In genomic region chr17:27978689-27979175, GRCh38 we compare ENCODE assay signal across 22 cellular contexts.
DNase-seq lines count a peak whose midpoint lies in the region; ATAC-seq, FAIRE-seq and TF ChIP-seq lines count a peak whose summit lies in the region.
"Had no signal": no experiment of that assay in that cellular context is flagged by ENCODE, and none has a peak within 500 bp of the region (broad histone marks: within the 10 kb centered on the region; RNA-seq: fewer than 3 reads in every experiment).

No MANE protein-coding gene starts in this region.

- no peak overlapping the region for H3K4me3 Mint-ChIP-seq in astrocyte (ENCODE audit: unreplicated experiment)
- H3K4me3 Mint-ChIP-seq: CD8-positive, alpha-beta T cell; HFFc6 had no signal

- no peaks in the 10 kb centered on the region for H3K9me3 Mint-ChIP-seq in astrocyte (ENCODE audit: unreplicated experiment)
- H3K9me3 Mint-ChIP-seq: HFFc6 had no signal

- CTCF ChIA-PET in IMR-90 (lab: Yijun Ruan, JAX) (no interaction called here), A673 (lab: Charles Lee) (no interaction called here)

- H2BK120ac ChIP-seq in IMR-90 (ENCODE audit: low read depth, low read length) = no peak overlapping the region

- no peaks in the 10 kb centered on the region for H3K4me1 ChIP-seq in IMR-90 (ENCODE audit: control insufficient read depth, insufficient read depth, low read length)
- peaks cover 20% of the 10 kb centered on the region for H3K4me1 ChIP-seq in astrocyte (ENCODE audit: insufficient read depth, low read length)
- H3K4me1 ChIP-seq in A673 (ENCODE audit: insufficient read depth, low read length, poor library complexity, severe bottlenecking) = no peaks in the 10 kb centered on the region

- TF ChIP-seq CTCF in IMR-90 (conservative IDR thresholded peaks at IDR 0.05; ENCODE audit: low read depth, low read length) = no peak
- TF ChIP-seq CTCF in astrocyte (IDR thresholded peaks at IDR 0.05; ENCODE audit: insufficient read depth, low read depth, low read length) = no peak
- TF ChIP-seq CTCF in A673 (conservative IDR thresholded peaks at IDR 0.05; ENCODE audit: low read depth, low read length) = no peak

- no peak overlapping the region for H3K4me3 ChIP-seq in IMR-90 (ENCODE audit: insufficient read depth, low read depth, low read length)
- H3K4me3 ChIP-seq in astrocyte (ENCODE audit: insufficient read depth, low read depth, low read length) = no peak overlapping the region
- H3K4me3 ChIP-seq in A673 (ENCODE audit: low read depth, low read length, poor library complexity, severe bottlenecking) = no peak overlapping the region
- H3K4me3 ChIP-seq: BLaER1 treated with 17β-estradiol and CSF1 and Interleukin-3, amounts not matched to agents 10 nM and 100 nM; SJCRH30 had no signal

- H3K4me1 Mint-ChIP-seq in astrocyte (ENCODE audit: low read depth, unreplicated experiment) = peaks cover 7% of the 10 kb centered on the region

- TF ChIP-seq RAD21 in IMR-90 (IDR thresholded peaks at IDR 0.05; ENCODE audit: low read length) = no peak

- H2BK15ac ChIP-seq in IMR-90 (ENCODE audit: low read depth, low read length) = no peak overlapping the region

- H2BK20ac ChIP-seq in IMR-90 (ENCODE audit: low read depth, low read length) = no peak overlapping the region

- intact Hi-C loops in IMR-90 (cut with micrococcal nuclease) = no loop called here
- intact Hi-C loops in A673 (cut with micrococcal nuclease; ENCODE audit: unreplicated experiment) = no loop called here

- dilution Hi-C loops in IMR-90 (cut with HindIII; ENCODE audit: low sequenced_read_pairs, unreplicated experiment) = no loop called here

- no peak overlapping the region for H4K91ac ChIP-seq in IMR-90 (ENCODE audit: insufficient read depth, low read depth, low read length)

- H3K36me3 Mint-ChIP-seq in astrocyte (ENCODE audit: low read depth, unreplicated experiment) = no peaks in the 10 kb centered on the region
- H3K36me3 Mint-ChIP-seq: CD8-positive, alpha-beta T cell had no signal

- in situ Hi-C loops in IMR-90 (cut with MboI; ENCODE audit: low sequenced_read_pairs) = no loop called here

- no peak overlapping the region for H2BK5ac ChIP-seq in IMR-90 (ENCODE audit: low read depth, low read length, poor library complexity, severe bottlenecking)

- POLR2A ChIA-PET in IMR-90 (lab: Charles Lee; ENCODE audit: unreplicated experiment) (no interaction called here), A673 (lab: Charles Lee; ENCODE audit: low non-redundant PET) (no interaction called here)

- no peak for TF ChIP-seq POLR2A in IMR-90 (IDR thresholded peaks at IDR 0.05; ENCODE audit: low read depth, low read length)

- H3K9ac ChIP-seq in IMR-90 (ENCODE audit: low read depth, low read length) = no peak overlapping the region
- no peak overlapping the region for H3K9ac ChIP-seq in astrocyte (ENCODE audit: low read length)
- H3K9ac ChIP-seq: BLaER1 treated with 17β-estradiol and CSF1 and Interleukin-3, amounts not matched to agents 10 nM and 100 nM had no signal

- FAIRE-seq in astrocyte (lab: Jason Lieb, UNC) (no peak), RCC 7860 (lab: Jason Lieb, UNC) (no peak)
- FAIRE-seq: G401.6 had no signal

- no peak overlapping the region for H3K4ac ChIP-seq in IMR-90 (ENCODE audit: low read depth, low read length)

- H2AK5ac ChIP-seq in IMR-90 (ENCODE audit: low read depth, low read length) = no peak overlapping the region

- H3K79me2 ChIP-seq in astrocyte (ENCODE audit: insufficient read depth, low read length) = no peaks in the 10 kb centered on the region

- WGBS in IMR-90 (ENCODE audit: extremely low coverage in 2 of 2, insufficient read length in 1 of 2), 2 experiments = 72% methylated on average over 3 of the region's 5 CpGs; no CpG with 5 or more reads in 1 of the 2 experiments

- no peak overlapping the region for H2AK9ac ChIP-seq in IMR-90 (replicated peaks; ENCODE audit: low read depth, low read length, poor library complexity)

- H3K14ac ChIP-seq in IMR-90 (replicated peaks; ENCODE audit: low read depth, low read length) = no peak overlapping the region

- no peaks in the 10 kb centered on the region for H3K79me1 ChIP-seq in IMR-90 (ENCODE audit: low read depth in 1 of 2, low read length in 2 of 2)

- H2AFZ ChIP-seq in IMR-90 (replicated peaks; ENCODE audit: low read length, poor library complexity) = no peak overlapping the region
- no peak overlapping the region for H2AFZ ChIP-seq in astrocyte (ENCODE audit: low read depth, low read length)

- ATAC-seq in IMR-90 (ENCODE audit: low read depth) = no peak
- ATAC-seq: CD8-positive, alpha-beta T cell had no signal

- H3K23ac ChIP-seq in IMR-90 (ENCODE audit: low read depth, low read length) = no peak overlapping the region

- H3K27me3 Mint-ChIP-seq in astrocyte (ENCODE audit: low read depth, unreplicated experiment) = no peaks in the 10 kb centered on the region

- no peak overlapping the region for H3K18ac ChIP-seq in IMR-90 (ENCODE audit: low read depth, low read length)

- no peak overlapping the region for H3K56ac ChIP-seq in IMR-90 (ENCODE audit: extremely low read depth, insufficient read depth, low read length)

- no peaks in the 10 kb centered on the region for H3K36me3 ChIP-seq in IMR-90 (ENCODE audit: control insufficient read depth, insufficient read depth, low read length)
- H3K36me3 ChIP-seq in astrocyte (ENCODE audit: insufficient read depth, low read length) = no peaks in the 10 kb centered on the region
- no peaks in the 10 kb centered on the region for H3K36me3 ChIP-seq in A673 (ENCODE audit: insufficient read depth, low read length, poor library complexity, severe bottlenecking)
- H3K36me3 ChIP-seq: BLaER1 treated with 17β-estradiol and CSF1 and Interleukin-3, amounts not matched to agents 10 nM and 100 nM; SJCRH30 had no signal

- DNase-seq in COLO829 (ENCODE audit: low spot score) = peak; percentile 88
- peak; percentile 5 for DNase-seq in IMR-90
- peak; percentile 20 for DNase-seq in astrocyte (ENCODE audit: low read depth)
- DNase-seq in foreskin melanocyte = peak; percentile 93
- DNase-seq in cortex of kidney (lab: John Stamatoyannopoulos, UW) = no peak
- no peak for DNase-seq in RCC 7860 (ENCODE audit: low spot score)
- DNase-seq in A673 (ENCODE audit: low spot score) = no peak
- no peak for DNase-seq in T-helper 9 cell
- DNase-seq: CD8-positive, alpha-beta T cell; H7; HFFc6; Kasumi-1; MM.1S; NCI-H1092; NCI-H2081; NCI-H2171 treated with DMSO at 0.1 percent for 48 hours; NCI-H446 treated with DMSO at 0.1 percent for 48 hours; NCI-H748 treated with DMSO at 0.1 percent for 48 hours; RPMI8226; SJCRH30 had no signal

- BruUV-seq in IMR-90 (replicated peaks; lab: Mats Ljungman, UMichigan) (no TSS peak), A673 (replicated peaks; lab: Mats Ljungman, UMichigan) (no TSS peak)

- no peak overlapping the region for H4K8ac ChIP-seq in IMR-90 (ENCODE audit: low read depth in 2 of 2, low read length in 2 of 2)

- H4K5ac ChIP-seq in IMR-90 (ENCODE audit: low read depth, low read length) = no peak overlapping the region

- H3K9me1 ChIP-seq in IMR-90 (ENCODE audit: insufficient read depth, low read length) = 0 out of 2 replicates have a peak, but pooled peaks cover 3% of the 10 kb centered on the region

- peaks cover 7% of the 10 kb centered on the region for H3K27me3 ChIP-seq in IMR-90 (ENCODE audit: control insufficient read depth, insufficient read depth, low read length)
- H3K27me3 ChIP-seq in astrocyte (ENCODE audit: insufficient read depth, low read length) = no peaks in the 10 kb centered on the region
- H3K27me3 ChIP-seq in A673 (replicated peaks; ENCODE audit: insufficient read depth, low read depth, low read length, poor library complexity) = no peaks in the 10 kb centered on the region
- H3K27me3 ChIP-seq: BLaER1 treated with 17β-estradiol and CSF1 and Interleukin-3, amounts not matched to agents 10 nM and 100 nM had no signal

- H3K27ac ChIP-seq in IMR-90 (ENCODE audit: insufficient read depth, low read length) = no peak overlapping the region
- H3K27ac ChIP-seq in astrocyte (ENCODE audit: low read depth, low read length) = no peak overlapping the region
- H3K27ac ChIP-seq in A673 (ENCODE audit: low read depth, low read length, poor library complexity, severe bottlenecking) = no peak overlapping the region
- H3K27ac ChIP-seq: BLaER1 treated with 17β-estradiol and CSF1 and Interleukin-3, amounts not matched to agents 10 nM and 100 nM; SJCRH30 had no signal

- H3K9me3 ChIP-seq in IMR-90 (ENCODE audit: control insufficient read depth, insufficient read depth, low read length) = no peaks in the 10 kb centered on the region
- no peaks in the 10 kb centered on the region for H3K9me3 ChIP-seq in astrocyte (ENCODE audit: insufficient read depth, low read depth, low read length)
- H3K9me3 ChIP-seq in A673 (ENCODE audit: low read depth, low read length, poor library complexity, severe bottlenecking) = no peaks in the 10 kb centered on the region
- H3K9me3 ChIP-seq: SJCRH30 had no signal

- H3K4me2 ChIP-seq in IMR-90 (ENCODE audit: low read depth, low read length) = no peak overlapping the region
- no peak overlapping the region for H3K4me2 ChIP-seq in astrocyte (ENCODE audit: low read length)
- H3K4me2 ChIP-seq: BLaER1 treated with 17β-estradiol and CSF1 and Interleukin-3, amounts not matched to agents 10 nM and 100 nM had no signal

- H4K20me1 ChIP-seq in IMR-90 (ENCODE audit: insufficient read depth, low read length) (no peaks in the 10 kb centered on the region), astrocyte (ENCODE audit: insufficient read depth, low read length) (no peaks in the 10 kb centered on the region)
- H4K20me1 ChIP-seq: BLaER1 treated with 17β-estradiol and CSF1 and Interleukin-3, amounts not matched to agents 10 nM and 100 nM had no signal

- H3K27ac Mint-ChIP-seq in astrocyte (ENCODE audit: unreplicated experiment) = no peak overlapping the region
- H3K27ac Mint-ChIP-seq: CD8-positive, alpha-beta T cell; HFFc6 had no signal

TF ChIP-seq in IMR-90, 13 proteins besides CTCF, POLR2A, EP300 and RAD21:
- TF ChIP-seq MAFK (IDR thresholded peaks at IDR 0.05; ENCODE audit: low read depth, low read length) = no peak
- TF ChIP-seq MXI1 (IDR thresholded peaks at IDR 0.05; ENCODE audit: borderline replicate concordance, low read depth, low read length) = no peak
- TF ChIP-seq BHLHE40 (IDR thresholded peaks at IDR 0.05; ENCODE audit: low read depth, low read length) = no peak
- no peak for TF ChIP-seq NFE2L2 (IDR thresholded peaks at IDR 0.05; ENCODE audit: low read depth, low read length)
- TF ChIP-seq, protein P1, sequence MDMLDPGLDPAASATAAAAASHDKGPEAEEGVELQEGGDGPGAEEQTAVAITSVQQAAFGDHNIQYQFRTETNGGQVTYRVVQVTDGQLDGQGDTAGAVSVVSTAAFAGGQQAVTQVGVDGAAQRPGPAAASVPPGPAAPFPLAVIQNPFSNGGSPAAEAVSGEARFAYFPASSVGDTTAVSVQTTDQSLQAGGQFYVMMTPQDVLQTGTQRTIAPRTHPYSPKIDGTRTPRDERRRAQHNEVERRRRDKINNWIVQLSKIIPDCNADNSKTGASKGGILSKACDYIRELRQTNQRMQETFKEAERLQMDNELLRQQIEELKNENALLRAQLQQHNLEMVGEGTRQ (IDR thresholded peaks at IDR 0.05; ENCODE audit: low read depth, low read length) = no peak

Comparison
In these comparisons a context has a peak if more than half of its experiments do, and no peak if none do; other contexts are left out.
1. DNase-seq: peak in COLO829 (single experiment), IMR-90 (single experiment), astrocyte (single experiment) and foreskin melanocyte (single experiment); none in cortex of kidney (single experiment), RCC 7860 (single experiment), A673 (single experiment) and T-helper 9 cell (single experiment).